11 cellular contexts compared by ENCODE assay signal in the genomic region with DNA sequence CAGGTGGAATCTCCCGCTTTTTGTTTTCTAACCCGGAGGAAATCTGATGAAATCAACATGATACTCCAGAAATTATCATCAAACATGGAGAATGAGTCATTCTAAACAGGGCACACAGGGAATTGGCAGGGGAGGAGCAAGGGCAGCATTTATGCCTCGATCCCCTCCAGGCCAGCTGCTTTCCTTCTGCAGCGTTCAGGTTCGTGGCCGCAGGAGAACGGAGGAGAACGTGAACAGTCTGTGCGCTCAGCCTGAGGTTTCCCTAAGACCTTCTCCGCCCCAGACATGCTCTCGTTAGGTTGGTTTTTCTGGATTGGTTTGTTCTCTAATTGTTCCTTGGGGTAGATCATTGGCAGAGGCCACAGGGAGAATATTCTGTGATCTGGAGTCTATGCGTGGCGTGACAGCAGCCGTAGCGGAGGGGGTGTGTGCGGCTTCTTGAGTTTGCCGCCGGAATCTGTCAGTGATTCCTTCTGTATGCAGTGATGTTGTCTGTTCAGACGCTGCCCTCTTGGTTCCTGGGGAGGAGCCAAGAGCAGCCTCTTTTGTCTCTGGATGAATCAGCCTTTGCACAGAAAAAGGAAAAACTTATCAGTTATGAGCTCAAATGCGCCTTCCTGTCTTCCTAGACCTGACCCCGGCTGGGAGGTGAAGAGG.
DNase-seq lines count a peak whose midpoint lies in the region; ATAC-seq and TF ChIP-seq lines count a peak whose summit lies in the region.
"Had no signal": no experiment of that assay in that cellular context is flagged by ENCODE, and none has a peak within 500 bp of the region (broad histone marks: within the 10 kb centered on the region; RNA-seq: fewer than 3 reads in every experiment).

No MANE protein-coding gene starts in this region.

- no peak for ATAC-seq in HG03139 (IDR thresholded peaks at IDR 0.05; ENCODE audit: unreplicated experiment)
- no peak for ATAC-seq in GM19452 (IDR thresholded peaks at IDR 0.05; ENCODE audit: unreplicated experiment)
- ATAC-seq: naive thymus-derived CD8-positive, alpha-beta T cell had no signal

- H3K27ac Mint-ChIP-seq in Calu3 (ENCODE audit: unreplicated experiment) = peak overlapping the region; percentile 99
- H3K27ac Mint-ChIP-seq in osteocyte (ENCODE audit: unreplicated experiment) = peak overlapping the region; percentile 96
- H3K27ac Mint-ChIP-seq: activated naive CD4-positive, alpha-beta T cell treated with anti-CD3 and anti-CD28 coated beads, Interleukin-2, amount 50 U/mL, for 24 hours; naive thymus-derived CD8-positive, alpha-beta T cell had no signal

- no peaks in the 10 kb centered on the region for H3K27me3 Mint-ChIP-seq in Calu3 (ENCODE audit: unreplicated experiment)
- H3K27me3 Mint-ChIP-seq in osteocyte (ENCODE audit: unreplicated experiment) = no peaks in the 10 kb centered on the region
- H3K27me3 Mint-ChIP-seq: activated naive CD4-positive, alpha-beta T cell treated with anti-CD3 and anti-CD28 coated beads, Interleukin-2, amount 50 U/mL, for 24 hours had no signal

- CTCF ChIA-PET in Calu3 (lab: Charles Lee) = no interaction called here

- peak; percentile 43 for DNase-seq in Calu3
- DNase-seq in NCI-H2196 treated with DMSO at 0.1 percent for 48 hours (lab: John Stamatoyannopoulos, UW; ENCODE audit: unreplicated experiment) = peak; percentile 70
- peak; percentile 15 to 73 for DNase-seq in dermis microvascular lymphatic vessel endothelial cell (ENCODE audit: low read depth in 2 of 2)
- no peak for DNase-seq in osteocyte (ENCODE audit: extremely low spot score, unreplicated experiment)
- DNase-seq in GM13977 (ENCODE audit: low spot score) = no peak
- no peak for DNase-seq in RPMI8226
- DNase-seq: NCI-H1436 had no signal

- in situ Hi-C loops in GM13977 (cut with MboI; ENCODE audit: low pct_unique_long_range_greater_than_20kb, low sequenced_read_pairs, unreplicated experiment) = no loop called here

- BruUV-seq in Calu3 (replicated peaks; lab: Mats Ljungman, UMichigan) = TSS peak; percentile 85

- H3K4me1 Mint-ChIP-seq in Calu3 (ENCODE audit: low read depth, unreplicated experiment) = peaks cover 72% of the 10 kb centered on the region
- H3K4me1 Mint-ChIP-seq in osteocyte (ENCODE audit: unreplicated experiment) = peaks cover 56% of the 10 kb centered on the region
- H3K4me1 Mint-ChIP-seq: activated naive CD4-positive, alpha-beta T cell treated with anti-CD3 and anti-CD28 coated beads, Interleukin-2, amount 50 U/mL, for 24 hours; naive thymus-derived CD8-positive, alpha-beta T cell had no signal

- TF ChIP-seq CTCF in Calu3 (IDR thresholded peaks at IDR 0.05; ENCODE audit: unreplicated experiment) = no peak
- TF ChIP-seq CTCF in osteocyte (IDR thresholded peaks at IDR 0.05) = no peak
- TF ChIP-seq CTCF in GM13977 (IDR thresholded peaks at IDR 0.05; ENCODE audit: extremely low read depth, insufficient read depth, missing control alignments) = no peak

- intact Hi-C loops in Calu3 (cut with micrococcal nuclease; ENCODE audit: unreplicated experiment) = loop anchor here (2.0 to 5.0 kb wide), 2 partner anchors 47 to 65 kb away; no protein-coding TSS in a partner anchor

- peak overlapping the region; percentile 87 for H3K4me3 Mint-ChIP-seq in Calu3 (ENCODE audit: low read depth, unreplicated experiment)
- H3K4me3 Mint-ChIP-seq in osteocyte (ENCODE audit: unreplicated experiment) = no peak overlapping the region
- H3K4me3 Mint-ChIP-seq: activated naive CD4-positive, alpha-beta T cell treated with anti-CD3 and anti-CD28 coated beads, Interleukin-2, amount 50 U/mL, for 24 hours; naive thymus-derived CD8-positive, alpha-beta T cell had no signal

- H3K9me3 Mint-ChIP-seq in Calu3 (ENCODE audit: low read depth, unreplicated experiment) = no peaks in the 10 kb centered on the region
- H3K9me3 Mint-ChIP-seq in osteocyte (ENCODE audit: unreplicated experiment) = no peaks in the 10 kb centered on the region
- H3K9me3 Mint-ChIP-seq: activated naive CD4-positive, alpha-beta T cell treated with anti-CD3 and anti-CD28 coated beads, Interleukin-2, amount 50 U/mL, for 24 hours had no signal

- peaks cover 13% of the 10 kb centered on the region for H3K36me3 Mint-ChIP-seq in Calu3 (ENCODE audit: insufficient read depth, unreplicated experiment)
- H3K36me3 Mint-ChIP-seq in osteocyte (ENCODE audit: unreplicated experiment) = peaks cover 4% of the 10 kb centered on the region
- H3K36me3 Mint-ChIP-seq: activated naive CD4-positive, alpha-beta T cell treated with anti-CD3 and anti-CD28 coated beads, Interleukin-2, amount 50 U/mL, for 24 hours; naive thymus-derived CD8-positive, alpha-beta T cell had no signal

Comparison
In these comparisons a context has a peak if more than half of its experiments do, and no peak if none do; other contexts are left out.
1. DNase-seq: peak in Calu3 (single experiment), NCI-H2196 treated with DMSO at 0.1 percent for 48 hours (single experiment) and dermis microvascular lymphatic vessel endothelial cell (2 of 2); none in osteocyte (single experiment), GM13977 (single experiment) and RPMI8226 (single experiment).